20 cellular contexts compared by ENCODE assay signal in genomic region chr2:238599549-238600505, GRCh38.
"Had no signal": no experiment of that assay in that cellular context is flagged by ENCODE, and none has a peak within 500 bp of the region (broad histone marks: within the 10 kb centered on the region; RNA-seq: fewer than 3 reads in every experiment).

No MANE protein-coding gene starts in this region.

- DNase-seq: erythroblast; immature natural killer cell; left cardiac atrium; left ventricle myocardium inferior; lower lobe of right lung; naive B cell; nephron progenitor cell; spleen; stimulated activated CD4-positive, alpha-beta T cell treated with anti-CD3 and anti-CD28 coated beads, Interleukin-15, amount 100 ng/mL, for 24 hours; stimulated activated CD4-positive, alpha-beta T cell treated with anti-CD3 and anti-CD28 coated beads, Interleukin-1b, Interleukin-23, amount 100 ng/mL, for 48 hours; stimulated activated CD4-positive, alpha-beta T cell treated with anti-CD3 and anti-CD28 coated beads, Interleukin-4, amount 100 ng/mL, for 24 hours; stimulated activated naive B cell treated with anti-CD40 and anti-IgM and Interleukin-4, amounts not matched to agents 10 μg/mL and 1 μg/mL and 100 μg/mL, for 72 hours; stimulated activated naive CD8-positive, alpha-beta T cell treated with anti-CD3 and anti-CD28 coated beads, Interleukin-15, amount 100 ng/mL, for 72 hours; testis had no signal

- FAIRE-seq: colon, endothelial cell of umbilical vein, frontal cortex, keratinocyte had no signal

- H3K9me3 ChIP-seq: lower lobe of right lung, neutrophil, testis had no signal

- H3K27me3 ChIP-seq: neutrophil, testis, tibial nerve had no signal

- ATAC-seq: left cardiac atrium; lower lobe of right lung; stimulated activated naive B cell treated with anti-CD40 and anti-IgM and Interleukin-4, amounts not matched to agents 10 μg/mL and 1 μg/mL and 100 μg/mL, for 72 hours; stimulated activated naive CD8-positive, alpha-beta T cell treated with anti-CD3 and anti-CD28 coated beads, Interleukin-15, amount 100 ng/mL, for 72 hours had no signal

- H3K4me3 ChIP-seq: left ventricle myocardium inferior, lower lobe of right lung, spleen, testis, tibial nerve had no signal

- H3K27ac ChIP-seq: left ventricle myocardium inferior, lower lobe of right lung, neutrophil, spleen, testis had no signal

- H3K36me3 ChIP-seq: left ventricle myocardium inferior, lower lobe of right lung, neutrophil, spleen, tibial nerve had no signal
